In the genomic region with DNA sequence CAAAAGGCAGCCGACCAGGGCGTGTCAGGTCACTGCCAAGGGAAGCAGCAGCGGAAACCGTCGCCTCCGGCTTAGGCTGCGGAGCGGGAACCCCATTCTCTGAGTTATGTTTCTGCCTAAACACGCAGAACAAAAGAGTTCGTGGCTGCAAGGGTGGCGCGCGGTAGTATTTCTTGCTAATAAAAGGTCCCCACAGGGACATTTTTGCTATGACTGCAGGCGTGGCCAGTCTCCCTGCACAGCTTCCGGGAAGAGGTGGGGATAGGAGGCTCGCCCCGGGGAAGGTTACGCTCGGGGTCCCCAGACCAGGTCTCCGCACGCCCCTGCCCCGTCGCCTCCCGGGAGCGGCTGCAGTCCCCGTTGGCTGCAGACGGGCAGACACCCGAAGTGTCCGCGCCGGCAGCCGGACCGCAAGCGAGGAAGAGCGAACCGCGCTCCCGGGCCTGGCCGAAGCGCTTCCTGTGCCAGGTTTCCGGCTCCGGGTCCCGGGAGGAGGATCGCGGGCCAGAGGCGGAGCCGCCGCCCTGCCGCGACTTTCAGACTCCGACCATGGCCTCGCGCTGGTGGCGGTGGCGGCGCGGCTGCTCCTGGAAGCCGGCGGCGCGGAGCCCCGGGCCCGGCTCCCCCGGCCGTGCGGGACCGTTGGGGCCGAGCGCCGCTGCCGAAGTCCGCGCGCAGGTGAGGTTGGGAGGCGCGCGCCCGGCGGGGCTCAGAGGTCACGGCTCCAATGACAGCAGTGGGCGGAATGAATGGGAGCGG, we compare ENCODE assay signal across 8 cellular contexts. TPM values are rescaled to one million over a fixed set of nuclear protein-coding genes. Genes with fewer than 3 reads are reported as not detected.
DNase-seq lines count a peak whose midpoint lies in the region; ATAC-seq and TF ChIP-seq lines count a peak whose summit lies in the region.

TSS of gene PDSS1 (plus strand) at position 539 of the 759 bp plus-strand sequence. CDS start at position 550, 11 bp downstream.

- peak; percentile 24 for DNase-seq in DMS79 treated with DMSO at 0.1 percent for 48 hours (lab: John Stamatoyannopoulos, UW)
- peak; percentile 71 for DNase-seq in HuH-7.5 (ENCODE audit: low spot score)
- DNase-seq in SJCRH30, result peak; percentile 73 to 79
- peak; percentile 44 for DNase-seq in activated gamma-delta T cell treated with anti-CD3 and anti-CD28 coated beads, Interleukin-2, amount 50 U/mL, for 16 hours (ENCODE audit: low read depth)
- DNase-seq in foreskin melanocyte, result peak; percentile 64

- H3K4me1 ChIP-seq in SJCRH30, result 0 out of 2 replicates have a peak, but pooled peaks cover 2% of the 10 kb centered on the region
- H3K4me1 ChIP-seq in neutrophil (ENCODE audit: control insufficient read depth in 1 of 2, insufficient read depth in 1 of 2, low read depth in 1 of 2, low read length in 1 of 2), result peaks cover 21 to 23% of the 10 kb centered on the region in 2 experiments

- H3K36me3 ChIP-seq in SJCRH30 (peaks cover 16% of the 10 kb centered on the region), neutrophil (no peaks in the 10 kb centered on the region)

- no peak for TF ChIP-seq CTCF in neutrophil (IDR thresholded peaks at IDR 0.05)

- no peaks in the 10 kb centered on the region for H3K27me3 ChIP-seq in SJCRH30
- H3K27me3 ChIP-seq in neutrophil, result no peaks in the 10 kb centered on the region

- peak; percentile 86 for ATAC-seq in GM21515 (IDR thresholded peaks at IDR 0.05; ENCODE audit: unreplicated experiment)

- H3K4me3 ChIP-seq in SJCRH30, result peak within 1 kb of the TSS; percentile 88
- peak within 1 kb of the TSS; percentile 93 for H3K4me3 ChIP-seq in neutrophil (ENCODE audit: low read depth in 1 of 2, low read length in 1 of 2)

- peak within 1 kb of the TSS; percentile 74 for H3K27ac ChIP-seq in SJCRH30
- peak within 1 kb of the TSS; percentile 91 for H3K27ac ChIP-seq in neutrophil
- peak within 1 kb of the TSS; percentile 61 for H3K27ac ChIP-seq in temporal lobe (ENCODE audit: low read depth, low read length)

- H3K9me3 ChIP-seq in SJCRH30 (replicated peaks) (no peaks in the 10 kb centered on the region), neutrophil (no peaks in the 10 kb centered on the region)

RNA-seq across cellular contexts. Expression of gene PDSS1, which starts in this region (rescaled TPM):
- 31.8 and 33.2 TPM in 2 replicates for total RNA-seq in SJCRH30 (2014; rRNA removed; shearing (Covaris generic))
- 8.9 TPM for total RNA-seq in temporal lobe

Comparison
In these comparisons a context has a peak if more than half of its experiments do, and no peak if none do; other contexts are left out.
1. Peak in every context shown above with its lines: DNase-seq, ATAC-seq, H3K4me3 ChIP-seq and H3K27ac ChIP-seq.
2. DNase-seq: peak in every context shown above with its lines; median percentile 76 in SJCRH30; 71 in HuH-7.5; 64 in foreskin melanocyte; 44 in activated gamma-delta T cell treated with anti-CD3 and anti-CD28 coated beads, Interleukin-2, amount 50 U/mL, for 16 hours; 24 in DMS79 treated with DMSO at 0.1 percent for 48 hours.